ENCODE assay signal across 8 cellular contexts in genomic region chr17:54968954-54969400, GRCh38. TPM values are rescaled to one million over a fixed set of nuclear protein-coding genes. Genes with fewer than 3 reads are reported as not detected.
DNase-seq lines count a peak whose midpoint lies in the region; ATAC-seq and TF ChIP-seq lines count a peak whose summit lies in the region.

No MANE protein-coding gene starts in this region.

- H3K27ac ChIP-seq in VCaP (peak overlapping the region; percentile 87), cardiac muscle cell (peak overlapping the region; percentile 89)

- H3K9me3 ChIP-seq in cardiac muscle cell (ENCODE audit: low read depth): no peaks in the 10 kb centered on the region

- H3K36me3 ChIP-seq in cardiac muscle cell: peaks cover 9% of the 10 kb centered on the region

- peak overlapping the region; percentile 99 for H3K4me3 ChIP-seq in cardiac muscle cell
- peak overlapping the region; percentile 93 for H3K4me3 ChIP-seq in retinal pigment epithelial cell (ENCODE audit: low read length)

- no peaks in the 10 kb centered on the region for H3K27me3 ChIP-seq in cardiac muscle cell

- peaks cover 7% of the 10 kb centered on the region for H3K4me1 ChIP-seq in cardiac muscle cell (ENCODE audit: low read depth)

- TF ChIP-seq CTCF in VCaP (conservative IDR thresholded peaks at IDR 0.05) (no peak), cardiac muscle cell (IDR thresholded peaks at IDR 0.05; ENCODE audit: low read depth, low read length) (no peak), retinal pigment epithelial cell (conservative IDR thresholded peaks at IDR 0.05; ENCODE audit: low read depth, low read length) (no peak)

- ATAC-seq in GM19025 (IDR thresholded peaks at IDR 0.05; ENCODE audit: low read depth, unreplicated experiment) (peak; percentile 21), HG03135 (IDR thresholded peaks at IDR 0.05; ENCODE audit: unreplicated experiment) (peak; percentile 35)

- DNase-seq in CD1c-positive myeloid dendritic cell (ENCODE audit: extremely low spot score) (peak; percentile 17), cardiac muscle cell (ENCODE audit: low read depth in 1 of 2, low spot score in 1 of 2) (peak; percentile 51 to 53), retinal pigment epithelial cell (ENCODE audit: low read depth) (no peak), NCI-H510A (lab: John Stamatoyannopoulos, UW) (no peak), NCI-H2029 (lab: John Stamatoyannopoulos, UW) (no peak)

RNA-seq across cellular contexts. Expression of gene STXBP4, which starts 0.4 kb away (rescaled TPM):
- total RNA-seq in cardiac muscle cell: 24.6 and 26.4 TPM in 2 replicates
- 14.8 and 14.9 TPM in 2 replicates for polyA plus RNA-seq in cardiac muscle cell

RNA-seq across cellular contexts. Expression of gene COX11, which starts 0.5 kb away (rescaled TPM):
- total RNA-seq in cardiac muscle cell: 96.9 and 121 TPM in 2 replicates
- 63.6 and 67.6 TPM in 2 replicates for polyA plus RNA-seq in cardiac muscle cell

Comparison
In these comparisons a context has a peak if more than half of its experiments do, and no peak if none do; other contexts are left out.
1. DNase-seq: peak in CD1c-positive myeloid dendritic cell (single experiment) and cardiac muscle cell (2 of 2); none in retinal pigment epithelial cell (single experiment), NCI-H510A (single experiment) and NCI-H2029 (single experiment).